ENCODE assay signal across 1 cellular context in genomic region chr16:87502308-87502969, GRCh38.
TF ChIP-seq lines count a peak whose summit lies in the region.

No MANE protein-coding gene starts in this region.

TF ChIP-seq in HepG2, 621 proteins besides CTCF, POLR2A, EP300 and RAD21 (continued from another document and continues in another):
- TF ChIP-seq DNMT1 (CRISPR knock-in tag; IDR thresholded peaks at IDR 0.05) (0 out of 2 replicates have a peak, but pooled peaks have one; percentile 22), CENPT (CRISPR knock-in tag; IDR thresholded peaks at IDR 0.05; ENCODE audit: low read depth) (0 out of 2 replicates have a peak, but pooled peaks have one; percentile 50), ZNF431 (CRISPR knock-in tag; IDR thresholded peaks at IDR 0.05; ENCODE audit: borderline replicate concordance, low read depth) (no peak), ZNF619 (CRISPR knock-in tag; IDR thresholded peaks at IDR 0.05) (no peak), AFF4 (CRISPR knock-in tag; IDR thresholded peaks at IDR 0.05) (no peak), ATM (IDR thresholded peaks at IDR 0.05; ENCODE audit: borderline replicate concordance) (peak; percentile 35; the same call in 1 of the 2 replicates), PBX3 (CRISPR knock-in tag; IDR thresholded peaks at IDR 0.05; ENCODE audit: borderline replicate concordance) (no peak), SATB2 (CRISPR knock-in tag; IDR thresholded peaks at IDR 0.05) (no peak), CERS6 (CRISPR knock-in tag; IDR thresholded peaks at IDR 0.05) (no peak), ZNF143 (CRISPR knock-in tag; IDR thresholded peaks at IDR 0.05) (no peak), ZNF318 (CRISPR knock-in tag; IDR thresholded peaks at IDR 0.05) (0 out of 2 replicates have a peak, but pooled peaks have one; percentile 50), ZNF207 (IDR thresholded peaks at IDR 0.05; ENCODE audit: borderline replicate concordance) (peak; percentile 89; the same call in 1 of the 2 replicates), ZNF543 (CRISPR knock-in tag; IDR thresholded peaks at IDR 0.05) (no peak), YEATS4 (CRISPR knock-in tag; IDR thresholded peaks at IDR 0.05; ENCODE audit: borderline replicate concordance) (no peak), SOX6 (IDR thresholded peaks at IDR 0.05) (peak; percentile 80; the same call in 1 of the 2 replicates), SOX6 (CRISPR knock-in tag; IDR thresholded peaks at IDR 0.05) (no peak), FOXA1 (IDR thresholded peaks at IDR 0.05) (peak; percentile 35; the same call in 1 of the 2 replicates), FOXA1 (CRISPR knock-in tag; IDR thresholded peaks at IDR 0.05) (no peak)
- TF ChIP-seq, protein P1, sequence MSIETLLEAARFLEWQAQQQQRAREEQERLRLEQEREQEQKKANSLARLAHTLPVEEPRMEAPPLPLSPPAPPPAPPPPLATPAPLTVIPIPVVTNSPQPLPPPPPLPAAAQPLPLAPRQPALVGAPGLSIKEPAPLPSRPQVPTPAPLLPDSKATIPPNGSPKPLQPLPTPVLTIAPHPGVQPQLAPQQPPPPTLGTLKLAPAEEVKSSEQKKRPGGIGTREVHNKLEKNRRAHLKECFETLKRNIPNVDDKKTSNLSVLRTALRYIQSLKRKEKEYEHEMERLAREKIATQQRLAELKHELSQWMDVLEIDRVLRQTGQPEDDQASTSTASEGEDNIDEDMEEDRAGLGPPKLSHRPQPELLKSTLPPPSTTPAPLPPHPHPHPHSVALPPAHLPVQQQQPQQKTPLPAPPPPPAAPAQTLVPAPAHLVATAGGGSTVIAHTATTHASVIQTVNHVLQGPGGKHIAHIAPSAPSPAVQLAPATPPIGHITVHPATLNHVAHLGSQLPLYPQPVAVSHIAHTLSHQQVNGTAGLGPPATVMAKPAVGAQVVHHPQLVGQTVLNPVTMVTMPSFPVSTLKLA (IDR thresholded peaks at IDR 0.05), result peak; percentile 73
- TF ChIP-seq, protein P2, sequence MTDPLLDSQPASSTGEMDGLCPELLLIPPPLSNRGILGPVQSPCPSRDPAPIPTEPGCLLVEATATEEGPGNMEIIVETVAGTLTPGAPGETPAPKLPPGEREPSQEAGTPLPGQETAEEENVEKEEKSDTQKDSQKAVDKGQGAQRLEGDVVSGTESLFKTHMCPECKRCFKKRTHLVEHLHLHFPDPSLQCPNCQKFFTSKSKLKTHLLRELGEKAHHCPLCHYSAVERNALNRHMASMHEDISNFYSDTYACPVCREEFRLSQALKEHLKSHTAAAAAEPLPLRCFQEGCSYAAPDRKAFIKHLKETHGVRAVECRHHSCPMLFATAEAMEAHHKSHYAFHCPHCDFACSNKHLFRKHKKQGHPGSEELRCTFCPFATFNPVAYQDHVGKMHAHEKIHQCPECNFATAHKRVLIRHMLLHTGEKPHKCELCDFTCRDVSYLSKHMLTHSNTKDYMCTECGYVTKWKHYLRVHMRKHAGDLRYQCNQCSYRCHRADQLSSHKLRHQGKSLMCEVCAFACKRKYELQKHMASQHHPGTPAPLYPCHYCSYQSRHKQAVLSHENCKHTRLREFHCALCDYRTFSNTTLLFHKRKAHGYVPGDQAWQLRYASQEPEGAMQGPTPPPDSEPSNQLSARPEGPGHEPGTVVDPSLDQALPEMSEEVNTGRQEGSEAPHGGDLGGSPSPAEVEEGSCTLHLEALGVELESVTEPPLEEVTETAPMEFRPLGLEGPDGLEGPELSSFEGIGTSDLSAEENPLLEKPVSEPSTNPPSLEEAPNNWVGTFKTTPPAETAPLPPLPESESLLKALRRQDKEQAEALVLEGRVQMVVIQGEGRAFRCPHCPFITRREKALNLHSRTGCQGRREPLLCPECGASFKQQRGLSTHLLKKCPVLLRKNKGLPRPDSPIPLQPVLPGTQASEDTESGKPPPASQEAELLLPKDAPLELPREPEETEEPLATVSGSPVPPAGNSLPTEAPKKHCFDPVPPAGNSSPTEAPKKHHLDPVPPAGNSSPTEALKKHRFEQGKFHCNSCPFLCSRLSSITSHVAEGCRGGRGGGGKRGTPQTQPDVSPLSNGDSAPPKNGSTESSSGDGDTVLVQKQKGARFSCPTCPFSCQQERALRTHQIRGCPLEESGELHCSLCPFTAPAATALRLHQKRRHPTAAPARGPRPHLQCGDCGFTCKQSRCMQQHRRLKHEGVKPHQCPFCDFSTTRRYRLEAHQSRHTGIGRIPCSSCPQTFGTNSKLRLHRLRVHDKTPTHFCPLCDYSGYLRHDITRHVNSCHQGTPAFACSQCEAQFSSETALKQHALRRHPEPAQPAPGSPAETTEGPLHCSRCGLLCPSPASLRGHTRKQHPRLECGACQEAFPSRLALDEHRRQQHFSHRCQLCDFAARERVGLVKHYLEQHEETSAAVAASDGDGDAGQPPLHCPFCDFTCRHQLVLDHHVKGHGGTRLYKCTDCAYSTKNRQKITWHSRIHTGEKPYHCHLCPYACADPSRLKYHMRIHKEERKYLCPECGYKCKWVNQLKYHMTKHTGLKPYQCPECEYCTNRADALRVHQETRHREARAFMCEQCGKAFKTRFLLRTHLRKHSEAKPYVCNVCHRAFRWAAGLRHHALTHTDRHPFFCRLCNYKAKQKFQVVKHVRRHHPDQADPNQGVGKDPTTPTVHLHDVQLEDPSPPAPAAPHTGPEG (CRISPR knock-in tag; IDR thresholded peaks at IDR 0.05), result no peak
- TF ChIP-seq, protein P3, sequence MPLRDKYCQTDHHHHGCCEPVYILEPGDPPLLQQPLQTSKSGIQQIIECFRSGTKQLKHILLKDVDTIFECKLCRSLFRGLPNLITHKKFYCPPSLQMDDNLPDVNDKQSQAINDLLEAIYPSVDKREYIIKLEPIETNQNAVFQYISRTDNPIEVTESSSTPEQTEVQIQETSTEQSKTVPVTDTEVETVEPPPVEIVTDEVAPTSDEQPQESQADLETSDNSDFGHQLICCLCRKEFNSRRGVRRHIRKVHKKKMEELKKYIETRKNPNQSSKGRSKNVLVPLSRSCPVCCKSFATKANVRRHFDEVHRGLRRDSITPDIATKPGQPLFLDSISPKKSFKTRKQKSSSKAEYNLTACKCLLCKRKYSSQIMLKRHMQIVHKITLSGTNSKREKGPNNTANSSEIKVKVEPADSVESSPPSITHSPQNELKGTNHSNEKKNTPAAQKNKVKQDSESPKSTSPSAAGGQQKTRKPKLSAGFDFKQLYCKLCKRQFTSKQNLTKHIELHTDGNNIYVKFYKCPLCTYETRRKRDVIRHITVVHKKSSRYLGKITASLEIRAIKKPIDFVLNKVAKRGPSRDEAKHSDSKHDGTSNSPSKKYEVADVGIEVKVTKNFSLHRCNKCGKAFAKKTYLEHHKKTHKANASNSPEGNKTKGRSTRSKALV (CRISPR knock-in tag; IDR thresholded peaks at IDR 0.05), result no peak
- TF ChIP-seq, protein P4, sequence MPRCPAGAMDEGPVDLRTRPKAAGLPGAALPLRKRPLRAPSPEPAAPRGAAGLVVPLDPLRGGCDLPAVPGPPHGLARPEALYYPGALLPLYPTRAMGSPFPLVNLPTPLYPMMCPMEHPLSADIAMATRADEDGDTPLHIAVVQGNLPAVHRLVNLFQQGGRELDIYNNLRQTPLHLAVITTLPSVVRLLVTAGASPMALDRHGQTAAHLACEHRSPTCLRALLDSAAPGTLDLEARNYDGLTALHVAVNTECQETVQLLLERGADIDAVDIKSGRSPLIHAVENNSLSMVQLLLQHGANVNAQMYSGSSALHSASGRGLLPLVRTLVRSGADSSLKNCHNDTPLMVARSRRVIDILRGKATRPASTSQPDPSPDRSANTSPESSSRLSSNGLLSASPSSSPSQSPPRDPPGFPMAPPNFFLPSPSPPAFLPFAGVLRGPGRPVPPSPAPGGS (CRISPR knock-in tag; IDR thresholded peaks at IDR 0.05), result no peak
- TF ChIP-seq, protein P5, sequence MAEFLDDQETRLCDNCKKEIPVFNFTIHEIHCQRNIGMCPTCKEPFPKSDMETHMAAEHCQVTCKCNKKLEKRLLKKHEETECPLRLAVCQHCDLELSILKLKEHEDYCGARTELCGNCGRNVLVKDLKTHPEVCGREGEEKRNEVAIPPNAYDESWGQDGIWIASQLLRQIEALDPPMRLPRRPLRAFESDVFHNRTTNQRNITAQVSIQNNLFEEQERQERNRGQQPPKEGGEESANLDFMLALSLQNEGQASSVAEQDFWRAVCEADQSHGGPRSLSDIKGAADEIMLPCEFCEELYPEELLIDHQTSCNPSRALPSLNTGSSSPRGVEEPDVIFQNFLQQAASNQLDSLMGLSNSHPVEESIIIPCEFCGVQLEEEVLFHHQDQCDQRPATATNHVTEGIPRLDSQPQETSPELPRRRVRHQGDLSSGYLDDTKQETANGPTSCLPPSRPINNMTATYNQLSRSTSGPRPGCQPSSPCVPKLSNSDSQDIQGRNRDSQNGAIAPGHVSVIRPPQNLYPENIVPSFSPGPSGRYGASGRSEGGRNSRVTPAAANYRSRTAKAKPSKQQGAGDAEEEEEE (CRISPR knock-in tag; IDR thresholded peaks at IDR 0.05; ENCODE audit: borderline replicate concordance), result no peak
